18 cellular contexts compared by ENCODE assay signal in genomic region chr10:78462221-78462620, GRCh38.
A peak's percentile ranks its signal among the peaks of the same experiment; 100 is the strongest.
DNase-seq lines count a peak whose midpoint lies in the region; ATAC-seq and TF ChIP-seq lines count a peak whose summit lies in the region.
"Had no signal": no experiment of that assay in that cellular context is flagged by ENCODE, and none has a peak within 500 bp of the region (broad histone marks: within the 10 kb centered on the region; RNA-seq: fewer than 3 reads in every experiment).

No MANE protein-coding gene starts in this region.

- intact Hi-C loops in PC-3 (cut with micrococcal nuclease) (no loop called here), sciatic nerve (cut with DNase I) (no loop called here)

- TF ChIP-seq CTCF in PC-3 (conservative IDR thresholded peaks at IDR 0.05; ENCODE audit: low read depth, low read length), result no peak

- POLR2A ChIA-PET in PC-3 (lab: Charles Lee; ENCODE audit: unreplicated experiment), result no interaction called here

- no peaks in the 10 kb centered on the region for H3K79me2 ChIP-seq in PC-3 (ENCODE audit: low read length)

- H4K20me1 ChIP-seq in PC-3 (ENCODE audit: low read length), result no peaks in the 10 kb centered on the region

- H3K4me2 ChIP-seq in PC-3 (ENCODE audit: low read length), result 0 out of 2 replicates have a peak overlapping the region, but pooled peaks have one; percentile 2
- H3K4me2 ChIP-seq: SK-N-SH had no signal

- DNase-seq in DMS79 treated with DMSO at 0.1 percent for 48 hours (lab: John Stamatoyannopoulos, UW) (peak; percentile 46), PC-3 (peak; percentile 70), left kidney (ENCODE audit: low read depth, low spot score) (peak; percentile 93), sciatic nerve (ENCODE audit: low spot score) (peak; percentile 30), NCI-H1048 (lab: John Stamatoyannopoulos, UW) (no peak), OCI-M2 (lab: John Stamatoyannopoulos, UW; ENCODE audit: unreplicated experiment) (no peak)
- DNase-seq: AML-193; DMS 273 treated with DMSO at 0.1 percent for 48 hours; H7; NCI-H1105 treated with DMSO at 0.1 percent for 48 hours; NCI-H1694; NCI-H2081 treated with DMSO at 0.1 percent for 48 hours; NCI-H748 treated with DMSO at 0.1 percent for 48 hours; NK-92 treated with Interleukin-12 subunit alpha and Interleukin-12 subunit beta, amount 100 ng/mL, for 24 hours; SHP77; SK-N-SH had no signal

- H3K9me3 ChIP-seq in PC-3 (ENCODE audit: low read length), result no peaks in the 10 kb centered on the region
- H3K9me3 ChIP-seq: SK-N-SH had no signal

- ATAC-seq in PC-3 (no peak), sciatic nerve (no peak), HG03571 (IDR thresholded peaks at IDR 0.05; ENCODE audit: unreplicated experiment) (no peak)
- ATAC-seq: GM12878 had no signal

- H3K4me1 ChIP-seq in PC-3 (ENCODE audit: insufficient read depth, low read length), result peaks cover 44% of the 10 kb centered on the region

- H3K9ac ChIP-seq in PC-3 (ENCODE audit: low read length), result no peak overlapping the region
- H3K9ac ChIP-seq: SK-N-SH had no signal

- H2AFZ ChIP-seq in PC-3 (ENCODE audit: low read length), result no peak overlapping the region

- no peaks in the 10 kb centered on the region for H3K9me2 ChIP-seq in PC-3 (replicated peaks; ENCODE audit: low read length)
- H3K9me2 ChIP-seq: SK-N-SH had no signal

- H3K27me3 ChIP-seq in PC-3 (ENCODE audit: low read length), result no peaks in the 10 kb centered on the region

- peak overlapping the region; percentile 26 for H3K27ac ChIP-seq in PC-3 (ENCODE audit: low read length)

- H3K36me3 ChIP-seq in PC-3 (ENCODE audit: low read depth, low read length), result no peaks in the 10 kb centered on the region

- no TSS peak for BruUV-seq in PC-3 (replicated peaks; lab: Mats Ljungman, UMichigan)

- H3K4me3 ChIP-seq in PC-3 (ENCODE audit: low read length), result no peak overlapping the region
- H3K4me3 ChIP-seq: GM12878 had no signal

- peaks cover 6% of the 10 kb centered on the region for H3F3A ChIP-seq in PC-3 (ENCODE audit: low read length, unreplicated experiment)

- CTCF ChIA-PET in PC-3 (lab: Charles Lee), result no interaction called here

Comparison
In these comparisons a context has a peak if more than half of its experiments do, and no peak if none do; other contexts are left out.
1. DNase-seq: peak in DMS79 treated with DMSO at 0.1 percent for 48 hours (single experiment), PC-3 (single experiment), left kidney (single experiment) and sciatic nerve (single experiment); none in NCI-H1048 (single experiment) and OCI-M2 (single experiment).